Comparison of ENCODE assay signal across 2 cellular contexts in genomic region chr4:127686656-127687055, GRCh38.
A peak's percentile ranks its signal among the peaks of the same experiment; 100 is the strongest.
TF ChIP-seq lines count a peak whose summit lies in the region.

No MANE protein-coding gene starts in this region.

TF ChIP-seq in A549, 52 proteins besides CTCF, POLR2A, EP300 and RAD21:
- TF ChIP-seq MAFK (IDR thresholded peaks at IDR 0.05; ENCODE audit: partially characterized antibody) (peak; percentile 25), MYC (IDR thresholded peaks at IDR 0.05; ENCODE audit: borderline replicate concordance, low read length) (no peak)

TF ChIP-seq in IMR-90, 13 proteins besides CTCF, POLR2A, EP300 and RAD21:
- TF ChIP-seq, protein P1, sequence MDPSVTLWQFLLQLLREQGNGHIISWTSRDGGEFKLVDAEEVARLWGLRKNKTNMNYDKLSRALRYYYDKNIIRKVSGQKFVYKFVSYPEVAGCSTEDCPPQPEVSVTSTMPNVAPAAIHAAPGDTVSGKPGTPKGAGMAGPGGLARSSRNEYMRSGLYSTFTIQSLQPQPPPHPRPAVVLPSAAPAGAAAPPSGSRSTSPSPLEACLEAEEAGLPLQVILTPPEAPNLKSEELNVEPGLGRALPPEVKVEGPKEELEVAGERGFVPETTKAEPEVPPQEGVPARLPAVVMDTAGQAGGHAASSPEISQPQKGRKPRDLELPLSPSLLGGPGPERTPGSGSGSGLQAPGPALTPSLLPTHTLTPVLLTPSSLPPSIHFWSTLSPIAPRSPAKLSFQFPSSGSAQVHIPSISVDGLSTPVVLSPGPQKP (IDR thresholded peaks at IDR 0.05; ENCODE audit: borderline replicate concordance, low read depth, low read length), result no peak
- TF ChIP-seq CHD1 (IDR thresholded peaks at IDR 0.05; ENCODE audit: low read depth, low read length), result no peak
